ENCODE assay signal across 1 cellular context in the genomic region with DNA sequence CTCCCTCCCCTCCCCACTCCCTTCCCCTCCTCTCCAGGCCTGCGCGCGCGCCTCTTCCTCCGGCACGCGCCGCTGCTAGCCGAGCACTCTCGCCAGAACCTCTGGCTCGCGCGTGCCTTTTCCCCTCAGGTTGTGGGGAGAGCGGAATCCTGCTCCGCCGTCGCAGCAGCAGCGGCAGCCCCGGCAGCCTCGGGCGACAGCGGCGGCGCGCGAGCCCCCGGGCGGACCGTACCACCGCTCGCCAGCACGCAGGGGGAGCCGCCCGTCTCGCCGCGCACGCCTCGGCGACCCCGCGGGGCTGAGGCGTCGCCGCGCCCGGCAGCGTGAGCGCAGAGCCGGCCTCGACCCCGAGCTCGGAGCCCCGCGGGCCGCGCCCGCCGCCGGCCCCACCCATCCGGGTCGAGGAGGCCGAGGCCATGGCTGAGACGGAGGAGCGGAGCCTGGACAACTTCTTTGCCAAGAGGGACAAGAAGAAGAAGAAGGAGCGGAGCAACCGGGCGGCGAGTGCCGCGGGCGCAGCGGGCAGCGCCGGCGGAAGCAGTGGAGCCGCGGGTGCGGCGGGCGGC.
TF ChIP-seq lines count a peak whose summit lies in the region.

A gene with protein sequence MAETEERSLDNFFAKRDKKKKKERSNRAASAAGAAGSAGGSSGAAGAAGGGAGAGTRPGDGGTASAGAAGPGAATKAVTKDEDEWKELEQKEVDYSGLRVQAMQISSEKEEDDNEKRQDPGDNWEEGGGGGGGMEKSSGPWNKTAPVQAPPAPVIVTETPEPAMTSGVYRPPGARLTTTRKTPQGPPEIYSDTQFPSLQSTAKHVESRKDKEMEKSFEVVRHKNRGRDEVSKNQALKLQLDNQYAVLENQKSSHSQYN (plus strand): TSS at position 58 of the 566 bp plus-strand sequence. CDS start 359 bp downstream, at position 417.

TF ChIP-seq in HepG2, 621 proteins besides CTCF, POLR2A, EP300 and RAD21 (continued from another document and continues in another):
- TF ChIP-seq HOMEZ (CRISPR knock-in tag; IDR thresholded peaks at IDR 0.05; ENCODE audit: low read depth): no peak
- TF ChIP-seq, protein P1, sequence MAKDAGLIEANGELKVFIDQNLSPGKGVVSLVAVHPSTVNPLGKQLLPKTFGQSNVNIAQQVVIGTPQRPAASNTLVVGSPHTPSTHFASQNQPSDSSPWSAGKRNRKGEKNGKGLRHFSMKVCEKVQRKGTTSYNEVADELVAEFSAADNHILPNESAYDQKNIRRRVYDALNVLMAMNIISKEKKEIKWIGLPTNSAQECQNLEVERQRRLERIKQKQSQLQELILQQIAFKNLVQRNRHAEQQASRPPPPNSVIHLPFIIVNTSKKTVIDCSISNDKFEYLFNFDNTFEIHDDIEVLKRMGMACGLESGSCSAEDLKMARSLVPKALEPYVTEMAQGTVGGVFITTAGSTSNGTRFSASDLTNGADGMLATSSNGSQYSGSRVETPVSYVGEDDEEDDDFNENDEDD (CRISPR knock-in tag; IDR thresholded peaks at IDR 0.05; ENCODE audit: borderline replicate concordance): peak; percentile 53; the same call in 1 of the 2 replicates
- TF ChIP-seq NCOA5 (CRISPR knock-in tag; IDR thresholded peaks at IDR 0.05): no peak
- no peak for TF ChIP-seq ZNF362 (CRISPR knock-in tag; IDR thresholded peaks at IDR 0.05; ENCODE audit: borderline replicate concordance)
- TF ChIP-seq MYPOP (CRISPR knock-in tag; IDR thresholded peaks at IDR 0.05): no peak
- no peak for TF ChIP-seq JARID2 (CRISPR knock-in tag; IDR thresholded peaks at IDR 0.05; ENCODE audit: insufficient replicate concordance)
- no peak for TF ChIP-seq ZBTB3 (CRISPR knock-in tag; IDR thresholded peaks at IDR 0.05; ENCODE audit: borderline replicate concordance, low read depth)
- peak; percentile 83 for TF ChIP-seq RBFOX2 (IDR thresholded peaks at IDR 0.05; ENCODE audit: low read depth, low read length)
- TF ChIP-seq CCDC6 (CRISPR knock-in tag; IDR thresholded peaks at IDR 0.05): 0 out of 2 replicates have a peak, but pooled peaks have one; percentile 11
- TF ChIP-seq FOXK1 (CRISPR knock-in tag; IDR thresholded peaks at IDR 0.05; ENCODE audit: borderline replicate concordance, low read depth): 0 out of 2 replicates have a peak, but pooled peaks have one; percentile 8
- TF ChIP-seq ZNF383 (CRISPR knock-in tag; IDR thresholded peaks at IDR 0.05; ENCODE audit: borderline replicate concordance): no peak
- no peak for TF ChIP-seq CEBPG (CRISPR knock-in tag; IDR thresholded peaks at IDR 0.05)
- TF ChIP-seq GPN1 (CRISPR knock-in tag; IDR thresholded peaks at IDR 0.05; ENCODE audit: borderline replicate concordance): no peak
- no peak for TF ChIP-seq ZNF883 (CRISPR knock-in tag; IDR thresholded peaks at IDR 0.05; ENCODE audit: not compliant biosample characterization)
- no peak; the same call in 1 of the 2 replicates for TF ChIP-seq ZNF609 (CRISPR knock-in tag; IDR thresholded peaks at IDR 0.05; ENCODE audit: borderline replicate concordance)
- TF ChIP-seq CHD2 (IDR thresholded peaks at IDR 0.05; ENCODE audit: low read depth, low read length): no peak
- no peak for TF ChIP-seq ZNF274 (CRISPR knock-in tag; IDR thresholded peaks at IDR 0.05)
- TF ChIP-seq TAF1 (CRISPR knock-in tag; IDR thresholded peaks at IDR 0.05): peak; percentile 50; the same call in 1 of the 2 replicates
- TF ChIP-seq ZNF616 (CRISPR knock-in tag; IDR thresholded peaks at IDR 0.05; ENCODE audit: low read depth): peak; percentile 62; the same call in 1 of the 2 replicates
- TF ChIP-seq, protein P2, sequence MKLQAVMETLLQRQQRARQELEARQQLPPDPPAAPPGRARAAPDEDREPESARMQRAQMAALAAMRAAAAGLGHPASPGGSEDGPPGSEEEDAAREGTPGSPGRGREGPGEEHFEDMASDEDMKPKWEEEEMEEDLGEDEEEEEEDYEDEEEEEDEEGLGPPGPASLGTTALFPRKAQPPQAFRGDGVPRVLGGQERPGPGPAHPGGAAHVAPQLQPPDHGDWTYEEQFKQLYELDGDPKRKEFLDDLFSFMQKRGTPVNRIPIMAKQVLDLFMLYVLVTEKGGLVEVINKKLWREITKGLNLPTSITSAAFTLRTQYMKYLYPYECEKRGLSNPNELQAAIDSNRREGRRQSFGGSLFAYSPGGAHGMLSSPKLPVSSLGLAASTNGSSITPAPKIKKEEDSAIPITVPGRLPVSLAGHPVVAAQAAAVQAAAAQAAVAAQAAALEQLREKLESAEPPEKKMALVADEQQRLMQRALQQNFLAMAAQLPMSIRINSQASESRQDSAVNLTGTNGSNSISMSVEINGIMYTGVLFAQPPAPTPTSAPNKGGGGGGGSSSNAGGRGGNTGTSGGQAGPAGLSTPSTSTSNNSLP (IDR thresholded peaks at IDR 0.05; ENCODE audit: low read depth, low read length): no peak
- no peak for TF ChIP-seq ZFP36 (IDR thresholded peaks at IDR 0.05; ENCODE audit: borderline replicate concordance, low read depth, low read length, partially characterized antibody)
- TF ChIP-seq RXRB (CRISPR knock-in tag; IDR thresholded peaks at IDR 0.05; ENCODE audit: borderline replicate concordance): no peak
- TF ChIP-seq TOPORS (CRISPR knock-in tag; IDR thresholded peaks at IDR 0.05): peak; percentile 33; the same call in 1 of the 2 replicates
- TF ChIP-seq, protein P3, sequence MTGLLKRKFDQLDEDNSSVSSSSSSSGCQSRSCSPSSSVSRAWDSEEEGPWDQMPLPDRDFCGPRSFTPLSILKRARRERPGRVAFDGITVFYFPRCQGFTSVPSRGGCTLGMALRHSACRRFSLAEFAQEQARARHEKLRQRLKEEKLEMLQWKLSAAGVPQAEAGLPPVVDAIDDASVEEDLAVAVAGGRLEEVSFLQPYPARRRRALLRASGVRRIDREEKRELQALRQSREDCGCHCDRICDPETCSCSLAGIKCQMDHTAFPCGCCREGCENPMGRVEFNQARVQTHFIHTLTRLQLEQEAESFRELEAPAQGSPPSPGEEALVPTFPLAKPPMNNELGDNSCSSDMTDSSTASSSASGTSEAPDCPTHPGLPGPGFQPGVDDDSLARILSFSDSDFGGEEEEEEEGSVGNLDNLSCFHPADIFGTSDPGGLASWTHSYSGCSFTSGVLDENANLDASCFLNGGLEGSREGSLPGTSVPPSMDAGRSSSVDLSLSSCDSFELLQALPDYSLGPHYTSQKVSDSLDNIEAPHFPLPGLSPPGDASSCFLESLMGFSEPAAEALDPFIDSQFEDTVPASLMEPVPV (CRISPR knock-in tag; IDR thresholded peaks at IDR 0.05): no peak
- TF ChIP-seq ATF6 (CRISPR knock-in tag; conservative IDR thresholded peaks at IDR 0.05): no peak
- no peak for TF ChIP-seq YEATS2 (CRISPR knock-in tag; IDR thresholded peaks at IDR 0.05; ENCODE audit: borderline replicate concordance)
- 0 out of 2 replicates have a peak, but pooled peaks have one; percentile 38 for TF ChIP-seq ZNF232 (CRISPR knock-in tag; IDR thresholded peaks at IDR 0.05; ENCODE audit: borderline replicate concordance)
- 0 out of 2 replicates have a peak, but pooled peaks have one; percentile 37 for TF ChIP-seq ESRRA (CRISPR knock-in tag; IDR thresholded peaks at IDR 0.05; ENCODE audit: low read depth)
- TF ChIP-seq POLR2G (IDR thresholded peaks at IDR 0.05; ENCODE audit: low read depth, low read length): peak; percentile 59
- TF ChIP-seq SP1 (IDR thresholded peaks at IDR 0.05): no peak
- 0 out of 2 replicates have a peak, but pooled peaks have one; percentile 0 for TF ChIP-seq SP1 (CRISPR knock-in tag; IDR thresholded peaks at IDR 0.05)
- no peak for TF ChIP-seq ZNF264 (CRISPR knock-in tag; IDR thresholded peaks at IDR 0.05)
- TF ChIP-seq THAP9 (CRISPR knock-in tag; IDR thresholded peaks at IDR 0.05; ENCODE audit: borderline replicate concordance): no peak
- no peak for TF ChIP-seq NONO (IDR thresholded peaks at IDR 0.05)
- no peak; the same call in 1 of the 2 replicates for TF ChIP-seq NONO (CRISPR knock-in tag; conservative IDR thresholded peaks at IDR 0.05)
- peak; percentile 78; the same call in 1 of the 2 replicates for TF ChIP-seq ZNF160 (CRISPR knock-in tag; IDR thresholded peaks at IDR 0.05)
- TF ChIP-seq GABPB1 (CRISPR knock-in tag; IDR thresholded peaks at IDR 0.05): 0 out of 2 replicates have a peak, but pooled peaks have one; percentile 54
